In genomic region chr15:65512807-65513416, GRCh38 we compare ENCODE assay signal across 8 cellular contexts. TPM values are rescaled to one million over a fixed set of nuclear protein-coding genes. Genes with fewer than 3 reads are reported as not detected.
DNase-seq lines count a peak whose midpoint lies in the region; ATAC-seq and TF ChIP-seq lines count a peak whose summit lies in the region.

No MANE protein-coding gene starts in this region.

- TF ChIP-seq CTCF in AG09309 (IDR thresholded peaks at IDR 0.05; ENCODE audit: control insufficient read depth, insufficient read depth, low read depth, low read length, missing control alignments) (no peak), fibroblast of villous mesenchyme (IDR thresholded peaks at IDR 0.05; ENCODE audit: insufficient read depth, low read depth, low read length) (no peak), GM10248 (IDR thresholded peaks at IDR 0.05; ENCODE audit: control extremely low read depth, extremely low read depth, low read depth, missing control alignments) (no peak)
- no peak for TF ChIP-seq CTCF in activated CD8-positive, alpha-beta T cell treated with anti-CD3 and anti-CD28 coated beads for 36 hours (IDR thresholded peaks at IDR 0.05)

- intact Hi-C loops in activated CD8-positive, alpha-beta T cell treated with anti-CD3 and anti-CD28 coated beads for 36 hours (cut with micrococcal nuclease), result no loop called here

- peak overlapping the region; percentile 54 for H3K27ac Mint-ChIP-seq in activated CD8-positive, alpha-beta T cell treated with anti-CD3 and anti-CD28 coated beads for 36 hours

- no peak for ATAC-seq in activated CD8-positive, alpha-beta T cell treated with anti-CD3 and anti-CD28 coated beads for 36 hours
- ATAC-seq in GM21619 (IDR thresholded peaks at IDR 0.05; ENCODE audit: unreplicated experiment) (no peak), GM19397 (IDR thresholded peaks at IDR 0.05; ENCODE audit: unreplicated experiment) (no peak)

- H3K4me1 Mint-ChIP-seq in activated CD8-positive, alpha-beta T cell treated with anti-CD3 and anti-CD28 coated beads for 36 hours (ENCODE audit: low read depth), result peaks cover 49% of the 10 kb centered on the region

- H3K4me3 ChIP-seq in AG09309 (ENCODE audit: control insufficient read depth, low read depth, low read length) (no peak overlapping the region), fibroblast of villous mesenchyme (ENCODE audit: low read depth, low read length) (no peak overlapping the region)

- peaks cover 38% of the 10 kb centered on the region for H3K36me3 Mint-ChIP-seq in activated CD8-positive, alpha-beta T cell treated with anti-CD3 and anti-CD28 coated beads for 36 hours (ENCODE audit: low read depth)

- H3K9me3 Mint-ChIP-seq in activated CD8-positive, alpha-beta T cell treated with anti-CD3 and anti-CD28 coated beads for 36 hours, result no peaks in the 10 kb centered on the region

- CTCF ChIA-PET in activated CD8-positive, alpha-beta T cell treated with anti-CD3 and anti-CD28 coated beads for 36 hours (lab: Charles Lee), result interaction anchor here (2.0 kb wide), 1 partner anchor 17 kb away, joined by 5 read pairs; the partner anchor contains the start of gene HACD3
- CTCF ChIA-PET in GM10248 (lab: Yijun Ruan, JAX), result interaction anchor here (0.6 to 1.2 kb wide), 3 partner anchors 9 to 44 kb away, joined by 3 read pairs; no protein-coding TSS in a partner anchor

- no peaks in the 10 kb centered on the region for H3K27me3 Mint-ChIP-seq in activated CD8-positive, alpha-beta T cell treated with anti-CD3 and anti-CD28 coated beads for 36 hours

- H3K4me3 Mint-ChIP-seq in activated CD8-positive, alpha-beta T cell treated with anti-CD3 and anti-CD28 coated beads for 36 hours, result no peak overlapping the region

- POLR2A ChIA-PET in activated CD8-positive, alpha-beta T cell treated with anti-CD3 and anti-CD28 coated beads for 36 hours (lab: Charles Lee), result interaction anchor here (0.5 to 1.2 kb wide), 7 partner anchors 11 to 1846 kb away, joined by 3 to 5 read pairs (median 3); partner anchors contain the start of gene HACD3
- POLR2A ChIA-PET in GM10248 (lab: Yijun Ruan, JAX), result interaction anchor here (0.8 kb wide), 1 partner anchor 208 kb away, joined by 4 read pairs; no protein-coding TSS in a partner anchor

- DNase-seq in AG09309 (ENCODE audit: low read depth) (peak; percentile 62), fibroblast of villous mesenchyme (ENCODE audit: low read depth) (peak; percentile 90), pons (ENCODE audit: low spot score) (peak; percentile 85), GM10248 (ENCODE audit: extremely low spot score) (no peak), hepatic stellate cell (ENCODE audit: low spot score) (no peak)
- DNase-seq in activated CD8-positive, alpha-beta T cell treated with anti-CD3 and anti-CD28 coated beads for 36 hours, result no peak

RNA-seq across cellular contexts. Expression of gene DPP8, which starts 4.6 kb away (rescaled TPM):
- total RNA-seq in activated CD8-positive, alpha-beta T cell treated with anti-CD3 and anti-CD28 coated beads for 36 hours, result 10 to 100 TPM; 27.7 to 32.6 TPM
- total RNA-seq in fibroblast of villous mesenchyme, result 41.6 and 49.2 TPM in 2 replicates

RNA-seq across cellular contexts. Expression of gene HACD3, which starts 17.4 kb away (rescaled TPM):
- 10 to 100 TPM; 30.2 to 32.5 TPM for total RNA-seq in activated CD8-positive, alpha-beta T cell treated with anti-CD3 and anti-CD28 coated beads for 36 hours
- 57.0 and 92.0 TPM in 2 replicates for total RNA-seq in fibroblast of villous mesenchyme

Comparison
In these comparisons a context has a peak if more than half of its experiments do, and no peak if none do; other contexts are left out.
1. DNase-seq: peak in AG09309 (single experiment), fibroblast of villous mesenchyme (single experiment) and pons (single experiment); none in activated CD8-positive, alpha-beta T cell treated with anti-CD3 and anti-CD28 coated beads for 36 hours (single experiment), GM10248 (single experiment) and hepatic stellate cell (single experiment).